In genomic region chr3:143302638-143303171, GRCh38 we compare ENCODE assay signal across 8 cellular contexts.
DNase-seq lines count a peak whose midpoint lies in the region; ATAC-seq and TF ChIP-seq lines count a peak whose summit lies in the region.

No MANE protein-coding gene starts in this region.

- peaks cover 5% of the 10 kb centered on the region for H3K4me1 Mint-ChIP-seq in progenitor cell of endocrine pancreas (ENCODE audit: low read depth)

- H3K4me1 ChIP-seq in adipocyte (ENCODE audit: control insufficient read depth, insufficient read depth, low read length) (peaks cover 11% of the 10 kb centered on the region), heart left ventricle (peaks cover 4 to 43% (median 21%) of the 10 kb centered on the region in 12 donors)

- peak overlapping the region in 8 of 12 donors; percentile 35 to 58 (median 42) for H3K27ac ChIP-seq in heart left ventricle

- no peaks in the 10 kb centered on the region for H3K27me3 ChIP-seq in adipocyte (replicated peaks; ENCODE audit: control insufficient read depth, insufficient read depth, low read length)
- no peaks in the 10 kb centered on the region for H3K27me3 ChIP-seq in heart left ventricle

- H3K4me3 ChIP-seq in adipocyte (ENCODE audit: low read length) = no peak overlapping the region
- H3K4me3 ChIP-seq in heart left ventricle = no peak overlapping the region
- H3K4me3 ChIP-seq in skeletal muscle cell (ENCODE audit: low read depth, low read length) = no peak overlapping the region

- H3K9me3 ChIP-seq in adipocyte (ENCODE audit: control insufficient read depth, low read length) = no peaks in the 10 kb centered on the region
- H3K9me3 ChIP-seq in heart left ventricle = no peaks in the 10 kb centered on the region

- no peak overlapping the region for H3K27ac Mint-ChIP-seq in progenitor cell of endocrine pancreas

- no peak overlapping the region for H3K4me3 Mint-ChIP-seq in progenitor cell of endocrine pancreas (ENCODE audit: low read depth)

- no peak for TF ChIP-seq POLR2A in heart left ventricle (IDR thresholded peaks at IDR 0.05)

- H3K36me3 ChIP-seq in adipocyte (ENCODE audit: control insufficient read depth, insufficient read depth, low read length, severe bottlenecking) (no peaks in the 10 kb centered on the region), heart left ventricle (no peaks in the 10 kb centered on the region)

- H3K36me3 Mint-ChIP-seq in progenitor cell of endocrine pancreas (ENCODE audit: insufficient read depth) = no peaks in the 10 kb centered on the region

- no peaks in the 10 kb centered on the region for H3K9me3 Mint-ChIP-seq in progenitor cell of endocrine pancreas (ENCODE audit: low read depth)

- no peak overlapping the region for H3K9ac ChIP-seq in adipocyte (ENCODE audit: low read length)

- intact Hi-C loops in heart left ventricle (cut with DNase I) = loop anchor here in 4 of 10 donors (10.0 kb wide), 3 partner anchors 148 to 178 kb away; no protein-coding TSS in a partner anchor

- DNase-seq in GOT3 (lab: John Stamatoyannopoulos, UW) = peak; percentile 16
- DNase-seq in adipocyte (ENCODE audit: low read depth) = peak; percentile 86
- peak; percentile 56 to 85 (median 75) for DNase-seq in heart left ventricle
- DNase-seq in skeletal muscle cell (ENCODE audit: low read depth) = peak; percentile 97
- no peak for DNase-seq in putamen (ENCODE audit: low spot score)
- DNase-seq in progenitor cell of endocrine pancreas (ENCODE audit: low spot score, unreplicated experiment) = no peak

- TF ChIP-seq CTCF in heart left ventricle (IDR thresholded peaks at IDR 0.05) = no peak
- no peak for TF ChIP-seq CTCF in progenitor cell of endocrine pancreas (IDR thresholded peaks at IDR 0.05; ENCODE audit: unreplicated experiment)

- 21 to 29% (median 26%) methylated on average over 10 to 11 of the region's 11 CpGs for WGBS in heart left ventricle, 4 donors

- peaks cover 12% of the 10 kb centered on the region for H3K27me3 Mint-ChIP-seq in progenitor cell of endocrine pancreas

- ATAC-seq in heart left ventricle (peak; percentile 60 to 93 (median 86)), HG03196 (IDR thresholded peaks at IDR 0.05; ENCODE audit: unreplicated experiment) (no peak), HG02884 (IDR thresholded peaks at IDR 0.05; ENCODE audit: unreplicated experiment) (no peak)

Comparison
In these comparisons a context has a peak if more than half of its experiments do, and no peak if none do; other contexts are left out.
1. DNase-seq: peak in GOT3 (single experiment), adipocyte (single experiment), heart left ventricle (5 of 5) and skeletal muscle cell (single experiment); none in putamen (single experiment) and progenitor cell of endocrine pancreas (single experiment).
2. ATAC-seq: peak in heart left ventricle (4 of 4); none in HG03196 (single experiment) and HG02884 (single experiment).